In the genomic region with DNA sequence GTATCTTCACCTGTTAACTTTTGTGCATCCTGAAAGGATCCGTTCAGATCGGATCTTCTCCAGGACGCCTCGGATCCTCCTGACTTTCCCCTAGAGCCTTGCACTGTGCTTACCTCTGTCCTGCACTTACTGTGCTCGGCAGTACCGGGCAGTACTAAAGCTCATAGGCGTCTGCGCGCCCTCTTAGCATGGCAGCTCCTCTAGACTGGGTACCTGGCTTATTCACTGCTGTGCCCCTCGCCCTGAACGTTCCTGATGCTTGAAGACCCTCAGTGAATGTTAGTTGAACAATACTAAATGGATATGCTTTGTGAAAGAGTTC, we compare ENCODE assay signal across 8 cellular contexts. TPM values are rescaled to one million over a fixed set of nuclear protein-coding genes. Genes with fewer than 3 reads are reported as not detected.
DNase-seq lines count a peak whose midpoint lies in the region; ATAC-seq and TF ChIP-seq lines count a peak whose summit lies in the region.

No MANE protein-coding gene starts in this region.

- H3K27ac Mint-ChIP-seq in activated naive CD4-positive, alpha-beta T cell treated with anti-CD3 and anti-CD28 coated beads, Interleukin-2, amount 50 U/mL, for 72 hours = peak overlapping the region; percentile 63 to 88
- peak overlapping the region; percentile 68 for H3K27ac Mint-ChIP-seq in stimulated activated memory B cell treated with anti-CD40 and anti-IgM and Interleukin-4, amounts not matched to agents 10 μg/mL and 1 μg/mL and 100 μg/mL, for 72 hours

- peak overlapping the region; percentile 47 for H3K9ac ChIP-seq in iPS-15b (ENCODE audit: low read depth, low read length)

- CTCF ChIA-PET in HEK293T (lab: Yijun Ruan, JAX) = no interaction called here

- peak overlapping the region; percentile 73 for H3K4me3 ChIP-seq in iPS-15b (ENCODE audit: low read depth, low read length)

- peaks cover 11% of the 10 kb centered on the region for H3K4me1 Mint-ChIP-seq in stimulated activated memory B cell treated with anti-CD40 and anti-IgM and Interleukin-4, amounts not matched to agents 10 μg/mL and 1 μg/mL and 100 μg/mL, for 72 hours

- no peaks in the 10 kb centered on the region for H3K9me3 Mint-ChIP-seq in activated naive CD4-positive, alpha-beta T cell treated with anti-CD3 and anti-CD28 coated beads, Interleukin-2, amount 50 U/mL, for 72 hours
- H3K9me3 Mint-ChIP-seq in stimulated activated memory B cell treated with anti-CD40 and anti-IgM and Interleukin-4, amounts not matched to agents 10 μg/mL and 1 μg/mL and 100 μg/mL, for 72 hours = no peaks in the 10 kb centered on the region

- H3K27me3 Mint-ChIP-seq in stimulated activated memory B cell treated with anti-CD40 and anti-IgM and Interleukin-4, amounts not matched to agents 10 μg/mL and 1 μg/mL and 100 μg/mL, for 72 hours = no peaks in the 10 kb centered on the region

- peaks cover 30% of the 10 kb centered on the region for H3K27me3 ChIP-seq in iPS-15b (ENCODE audit: control insufficient read depth, insufficient read depth, low read length)

- H3K4me3 Mint-ChIP-seq in stimulated activated memory B cell treated with anti-CD40 and anti-IgM and Interleukin-4, amounts not matched to agents 10 μg/mL and 1 μg/mL and 100 μg/mL, for 72 hours = peak overlapping the region; percentile 79

- peak; percentile 34 for DNase-seq in NCI-H2227 (lab: John Stamatoyannopoulos, UW; ENCODE audit: unreplicated experiment)
- DNase-seq in NCI-H2227 treated with DMSO at 0.1 percent for 48 hours (lab: John Stamatoyannopoulos, UW) = no peak
- DNase-seq in activated naive CD4-positive, alpha-beta T cell treated with anti-CD3 and anti-CD28 coated beads, Interleukin-2, amount 50 U/mL, for 72 hours (ENCODE audit: low spot score in 2 of 2) = no peak
- DNase-seq in D341Med (ENCODE audit: low spot score) = no peak
- DNase-seq in NOMO-1 (lab: John Stamatoyannopoulos, UW; ENCODE audit: unreplicated experiment in 2 of 2) = no peak
- no peak for DNase-seq in HEK293T (ENCODE audit: extremely low spot score)

- peak; percentile 2 to 39 for ATAC-seq in activated naive CD4-positive, alpha-beta T cell treated with anti-CD3 and anti-CD28 coated beads, Interleukin-2, amount 50 U/mL, for 72 hours
- ATAC-seq in stimulated activated memory B cell treated with anti-CD40 and anti-IgM and Interleukin-4, amounts not matched to agents 10 μg/mL and 1 μg/mL and 100 μg/mL, for 72 hours = no peak

- no peaks in the 10 kb centered on the region for H3K36me3 ChIP-seq in iPS-15b (ENCODE audit: control insufficient read depth, insufficient read depth, low read length)

- H3K36me3 Mint-ChIP-seq in activated naive CD4-positive, alpha-beta T cell treated with anti-CD3 and anti-CD28 coated beads, Interleukin-2, amount 50 U/mL, for 72 hours = peaks cover 0 to 11% of the 10 kb centered on the region in 2 donors
- no peaks in the 10 kb centered on the region for H3K36me3 Mint-ChIP-seq in stimulated activated memory B cell treated with anti-CD40 and anti-IgM and Interleukin-4, amounts not matched to agents 10 μg/mL and 1 μg/mL and 100 μg/mL, for 72 hours

- no peaks in the 10 kb centered on the region for H3K9me3 ChIP-seq in iPS-15b (ENCODE audit: control insufficient read depth, insufficient read depth, low read length)

- peaks cover 6% of the 10 kb centered on the region for H3K4me1 ChIP-seq in iPS-15b (ENCODE audit: control insufficient read depth, insufficient read depth, low read length)

- POLR2A ChIA-PET in HEK293T (lab: Yijun Ruan, JAX) = interaction anchor here (0.6 to 1.7 kb wide), 3 partner anchors 9 to 275 kb away, joined by 3 to 5 read pairs (median 4); a partner anchor contains a TSS

TF ChIP-seq in HEK293T, 16 proteins besides CTCF, POLR2A, EP300 and RAD21:
- TF ChIP-seq SUZ12 (IDR thresholded peaks at IDR 0.05) = no peak
- TF ChIP-seq LEF1 (IDR thresholded peaks at IDR 0.05; ENCODE audit: borderline replicate concordance) = no peak
- no peak for TF ChIP-seq ARNT (IDR thresholded peaks at IDR 0.05)
- TF ChIP-seq ZNF384 (IDR thresholded peaks at IDR 0.05) = no peak
- no peak for TF ChIP-seq BHLHE40 (IDR thresholded peaks at IDR 0.05; ENCODE audit: borderline replicate concordance)
- TF ChIP-seq FOXA1 (IDR thresholded peaks at IDR 0.05) = no peak
- TF ChIP-seq, protein P1, sequence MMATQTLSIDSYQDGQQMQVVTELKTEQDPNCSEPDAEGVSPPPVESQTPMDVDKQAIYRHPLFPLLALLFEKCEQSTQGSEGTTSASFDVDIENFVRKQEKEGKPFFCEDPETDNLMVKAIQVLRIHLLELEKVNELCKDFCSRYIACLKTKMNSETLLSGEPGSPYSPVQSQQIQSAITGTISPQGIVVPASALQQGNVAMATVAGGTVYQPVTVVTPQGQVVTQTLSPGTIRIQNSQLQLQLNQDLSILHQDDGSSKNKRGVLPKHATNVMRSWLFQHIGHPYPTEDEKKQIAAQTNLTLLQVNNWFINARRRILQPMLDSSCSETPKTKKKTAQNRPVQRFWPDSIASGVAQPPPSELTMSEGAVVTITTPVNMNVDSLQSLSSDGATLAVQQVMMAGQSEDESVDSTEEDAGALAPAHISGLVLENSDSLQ (IDR thresholded peaks at IDR 0.05) = no peak
- TF ChIP-seq SP1 (IDR thresholded peaks at IDR 0.05) = no peak
- no peak for TF ChIP-seq NFRKB (IDR thresholded peaks at IDR 0.05)
- no peak for TF ChIP-seq FOXK2 (IDR thresholded peaks at IDR 0.05)
- no peak for TF ChIP-seq HDGF (IDR thresholded peaks at IDR 0.05; ENCODE audit: borderline replicate concordance)
- no peak for TF ChIP-seq ELF4 (IDR thresholded peaks at IDR 0.05)
- no peak for TF ChIP-seq L3MBTL2 (conservative IDR thresholded peaks at IDR 0.05)
- no peak for TF ChIP-seq TARDBP (IDR thresholded peaks at IDR 0.05)
- TF ChIP-seq FOXM1 (IDR thresholded peaks at IDR 0.05; ENCODE audit: borderline replicate concordance) = no peak

RNA-seq across cellular contexts. Expression of a gene that starts 1.0 kb away (rescaled TPM):
- 10 to 100 TPM; 69.9 to 78.8 TPM for total RNA-seq in activated naive CD4-positive, alpha-beta T cell treated with anti-CD3 and anti-CD28 coated beads, Interleukin-2, amount 50 U/mL, for 72 hours

RNA-seq across cellular contexts. Expression of a gene that starts 6.5 kb away (rescaled TPM):
- total RNA-seq in activated naive CD4-positive, alpha-beta T cell treated with anti-CD3 and anti-CD28 coated beads, Interleukin-2, amount 50 U/mL, for 72 hours = 10 to 100 TPM; 63.8 to 77.5 TPM
